ENCODE assay signal across 9 cellular contexts in genomic region chr14:64812412-64812811, GRCh38.
A peak's percentile ranks its signal among the peaks of the same experiment; 100 is the strongest.
DNase-seq lines count a peak whose midpoint lies in the region; ATAC-seq and TF ChIP-seq lines count a peak whose summit lies in the region.
"Had no signal": no experiment of that assay in that cellular context is flagged by ENCODE, and none has a peak within 500 bp of the region (broad histone marks: within the 10 kb centered on the region; RNA-seq: fewer than 3 reads in every experiment).

No MANE protein-coding gene starts in this region.

- ATAC-seq in omental fat pad (ENCODE audit: low FRiP score) (peak; percentile 68), HG02840 (IDR thresholded peaks at IDR 0.05; ENCODE audit: low FRiP score, unreplicated experiment) (no peak), GM18498 (IDR thresholded peaks at IDR 0.05; ENCODE audit: unreplicated experiment) (no peak)

- DNase-seq in GM12864 (ENCODE audit: low read depth) (peak; percentile 19), NCI-H2081 treated with DMSO at 0.1 percent for 48 hours (lab: John Stamatoyannopoulos, UW) (peak; percentile 4), omental fat pad (ENCODE audit: low spot score) (no peak), retina (no peak), CD1c-positive myeloid dendritic cell (ENCODE audit: extremely low spot score) (no peak)
- DNase-seq in activated naive CD4-positive, alpha-beta T cell treated with anti-CD3 and anti-CD28 coated beads, Interleukin-2, amount 50 U/mL, for 16 hours, result peak; percentile 30

- no peak overlapping the region for H3K4me3 ChIP-seq in GM12864 (ENCODE audit: low read depth, low read length)
- H3K4me3 ChIP-seq: SK-N-MC had no signal

- TF ChIP-seq CTCF in GM12864 (IDR thresholded peaks at IDR 0.05; ENCODE audit: low read depth, low read length, missing control alignments) (no peak), omental fat pad (IDR thresholded peaks at IDR 0.05) (no peak)

Comparison
In these comparisons a context has a peak if more than half of its experiments do, and no peak if none do; other contexts are left out.
1. DNase-seq: peak in GM12864 (single experiment), NCI-H2081 treated with DMSO at 0.1 percent for 48 hours (single experiment) and activated naive CD4-positive, alpha-beta T cell treated with anti-CD3 and anti-CD28 coated beads, Interleukin-2, amount 50 U/mL, for 16 hours (single experiment); none in omental fat pad (single experiment), retina (single experiment) and CD1c-positive myeloid dendritic cell (single experiment).